Comparison of ENCODE assay signal across 13 cellular contexts in the genomic region with DNA sequence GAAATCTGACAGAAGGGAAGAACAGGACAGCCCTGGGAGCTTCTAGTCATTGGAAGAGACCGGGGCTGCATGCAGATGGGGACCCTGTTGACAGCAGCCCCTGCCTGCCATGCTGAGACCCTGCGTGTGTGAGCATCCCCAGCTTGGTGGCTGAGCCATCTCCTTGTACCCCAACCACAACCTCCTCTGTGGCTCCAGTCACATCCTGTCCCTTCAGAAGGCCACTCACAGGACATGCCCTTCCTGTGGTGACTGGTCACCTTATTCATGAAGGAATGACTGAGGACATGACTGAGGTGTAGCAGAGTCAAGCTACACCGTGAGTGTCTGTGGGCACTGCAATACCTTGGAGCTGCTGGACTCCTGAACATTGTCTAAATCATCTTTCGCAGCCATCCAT.
DNase-seq lines count a peak whose midpoint lies in the region; ATAC-seq, FAIRE-seq and TF ChIP-seq lines count a peak whose summit lies in the region.
"Had no signal": no experiment of that assay in that cellular context is flagged by ENCODE, and none has a peak within 500 bp of the region (broad histone marks: within the 10 kb centered on the region; RNA-seq: fewer than 3 reads in every experiment).

No MANE protein-coding gene starts in this region.

- H3K23ac ChIP-seq in H9 (ENCODE audit: insufficient read length, low read depth, low read length): peak overlapping the region; percentile 74

- H3K79me1 ChIP-seq in H9 (ENCODE audit: insufficient read depth, low read depth, low read length, poor library complexity, severe bottlenecking): no peaks in the 10 kb centered on the region

- no peaks in the 10 kb centered on the region for H3K36me3 ChIP-seq in tibial nerve
- H3K36me3 ChIP-seq: HAP-1, SJCRH30 had no signal

- peak overlapping the region; percentile 67 for H3K18ac ChIP-seq in H9 (ENCODE audit: insufficient read length, low read depth, low read length)

- no peak for FAIRE-seq in A549 (lab: Jason Lieb, UNC)
- FAIRE-seq: kidney, TTC549 had no signal

- H3K36me3 Mint-ChIP-seq in H9 (ENCODE audit: insufficient read depth in 1 of 3, low read depth in 3 of 3) (peaks cover 0 to 2% (median 0%) of the 10 kb centered on the region in 3 experiments; a peak in 2 of 7 replicates), WTC11 (no peaks in the 10 kb centered on the region)

- H3K4me1 ChIP-seq in A549 (peaks cover 54% of the 10 kb centered on the region), H9 (ENCODE audit: insufficient read depth, low read length) (peaks cover 15% of the 10 kb centered on the region; the same call in 1 of the 2 replicates), tibial nerve (peaks cover 0 to 19% (median 10%) of the 10 kb centered on the region in 4 donors)

- TF ChIP-seq RAD21 in A549 (conservative IDR thresholded peaks at IDR 0.05 in 1 of 2, IDR thresholded peaks at IDR 0.05 in 1 of 2): no peak

- H4K5ac ChIP-seq in H9 (ENCODE audit: insufficient read length, low read depth, low read length): no peak overlapping the region

- peak overlapping the region; percentile 73 for H2AK5ac ChIP-seq in H9 (ENCODE audit: insufficient read length, low read length)

- no peak overlapping the region for H2BK20ac ChIP-seq in H9 (ENCODE audit: low read depth, low read length, poor library complexity, severe bottlenecking)

- peak overlapping the region; percentile 74 for H2BK5ac ChIP-seq in H9 (ENCODE audit: insufficient read length, low read length)

- no peaks in the 10 kb centered on the region for H4K20me1 ChIP-seq in H9 (ENCODE audit: control insufficient read depth, insufficient read depth, insufficient read length)

- H3K27me3 ChIP-seq in H9 (ENCODE audit: insufficient read depth, low read length) (no peaks in the 10 kb centered on the region; the same call in 1 of the 2 replicates), tibial nerve (no peaks in the 10 kb centered on the region)
- H3K27me3 ChIP-seq: SJCRH30 had no signal

- H3K27ac ChIP-seq in A549: peak overlapping the region; percentile 95 to 97
- H3K27ac ChIP-seq in H9 (ENCODE audit: insufficient read length, low read depth, low read length): peak overlapping the region; percentile 80
- H3K27ac ChIP-seq in tibial nerve: no peak overlapping the region

- H3K9me3 ChIP-seq in A549 (no peaks in the 10 kb centered on the region), H9 (ENCODE audit: control insufficient read depth, low read depth, low read length) (no peaks in the 10 kb centered on the region), tibial nerve (no peaks in the 10 kb centered on the region)
- H3K9me3 ChIP-seq: HAP-1, SJCRH30 had no signal

- H3K27me3 Mint-ChIP-seq in H9 (ENCODE audit: low read depth) (no peaks in the 10 kb centered on the region), WTC11 (ENCODE audit: low read depth) (no peaks in the 10 kb centered on the region)

- TF ChIP-seq CTCF in A549 (IDR thresholded peaks at IDR 0.05) (no peak), H9 (conservative IDR thresholded peaks at IDR 0.05) (no peak), WTC11 (IDR thresholded peaks at IDR 0.05) (no peak), tibial nerve (IDR thresholded peaks at IDR 0.05) (no peak)

- H3K9ac ChIP-seq in H9 (ENCODE audit: extremely low read depth, insufficient read length, low read length): no peak overlapping the region

- H2BK12ac ChIP-seq in H9 (ENCODE audit: insufficient read length, low read depth, low read length): peak overlapping the region; percentile 100

- CTCF ChIA-PET in A549 (lab: Yijun Ruan, JAX) (interaction anchor here (0.6 to 1.6 kb wide), 2 partner anchors 13 to 153 kb away, joined by 4 read pairs; no protein-coding TSS in a partner anchor), WTC11 (lab: Charles Lee) (interaction anchor here (1.6 to 3.3 kb wide), 3 partner anchors 146 to 153 kb away, joined by 4 to 41 read pairs (median 30); no protein-coding TSS in a partner anchor)

- H3K4me1 Mint-ChIP-seq in H9: peaks cover 38 to 42% of the 10 kb centered on the region in 2 experiments
- peaks cover 46% of the 10 kb centered on the region for H3K4me1 Mint-ChIP-seq in WTC11

- H4K91ac ChIP-seq in H9 (ENCODE audit: insufficient read length, low read depth, low read length): peak overlapping the region; percentile 86

- H3K27ac Mint-ChIP-seq in H9 (peak overlapping the region; percentile 96 to 97 (median 97); a peak in 5 of 7 replicates), WTC11 (peak overlapping the region; percentile 97)

- TF ChIP-seq POLR2A in A549 (IDR thresholded peaks at IDR 0.05; ENCODE audit: low read length) (no peak), tibial nerve (IDR thresholded peaks at IDR 0.05) (no peak)

- H2BK15ac ChIP-seq in H9 (ENCODE audit: low read depth, low read length): no peak overlapping the region; the same call in 1 of the 2 replicates

- 96% methylated on average over 4 of the region's 4 CpGs for WGBS in A549 (ENCODE audit: missing lambda C conversion rate)
- no CpG with 5 or more reads among the region's 4 CpGs for WGBS in H9 (ENCODE audit: extremely low coverage, insufficient read length, low lambda C conversion rate)
- 95 to 97% methylated on average over 4 of the region's 4 CpGs for WGBS in tibial nerve, 2 donors

- H3K4me3 Mint-ChIP-seq in H9: no peak overlapping the region
- H3K4me3 Mint-ChIP-seq in WTC11: no peak overlapping the region

- H2AFZ ChIP-seq in H9 (ENCODE audit: low read length): no peak overlapping the region

- H3K9me3 Mint-ChIP-seq in H9: no peaks in the 10 kb centered on the region; a peak in 1 of 5 replicates
- no peaks in the 10 kb centered on the region for H3K9me3 Mint-ChIP-seq in WTC11

- no peak overlapping the region for H4K8ac ChIP-seq in H9 (replicated peaks; ENCODE audit: insufficient read length, low read depth, low read length)

- H3K14ac ChIP-seq in H9 (ENCODE audit: insufficient read depth, low read length): peak overlapping the region; percentile 63

- POLR2A ChIA-PET in A549 (lab: Yijun Ruan, JAX): no interaction called here
- POLR2A ChIA-PET in WTC11 (lab: Charles Lee): no interaction called here

- H3K4ac ChIP-seq in H9 (ENCODE audit: low read depth, low read length): no peak overlapping the region; the same call in 1 of the 2 replicates

- no peaks in the 10 kb centered on the region for H3K23me2 ChIP-seq in H9 (ENCODE audit: insufficient read length, low read depth, low read length, poor library complexity, severe bottlenecking)

- H3K4me2 ChIP-seq in A549 (no peak overlapping the region), H9 (ENCODE audit: insufficient read depth, insufficient read length, low read length) (no peak overlapping the region)

- ATAC-seq in A549 (no peak), WTC11 (no peak)

- DNase-seq in A549 (ENCODE audit: low read depth in 1 of 2, low spot score in 1 of 2) (no peak), H9 (no peak), WTC11 (ENCODE audit: low spot score) (no peak), kidney tubule cell (ENCODE audit: low spot score) (peak; percentile 72), tibial nerve (ENCODE audit: low spot score in 2 of 2) (no peak), NCI-H1105 (lab: John Stamatoyannopoulos, UW) (no peak), amniotic stem cell (lab: John Stamatoyannopoulos, UW) (no peak), NCI-H1436 (lab: John Stamatoyannopoulos, UW) (no peak)
- DNase-seq: activated naive CD4-positive, alpha-beta T cell treated with anti-CD3 and anti-CD28 coated beads, Interleukin-2, amount 50 U/mL, for 16 hours; kidney; SJCRH30 had no signal

- no peak overlapping the region for H3K4me3 ChIP-seq in A549
- no peak overlapping the region for H3K4me3 ChIP-seq in tibial nerve
- H3K4me3 ChIP-seq: HAP-1, SJCRH30 had no signal

- H3K56ac ChIP-seq in H9 (ENCODE audit: insufficient read length, low read depth, low read length): peak overlapping the region; percentile 78

- no peak overlapping the region for H3T11ph ChIP-seq in H9 (ENCODE audit: low read length)

- TF ChIP-seq EP300 in A549 (IDR thresholded peaks at IDR 0.05) (no peak), tibial nerve (IDR thresholded peaks at IDR 0.05) (no peak)

- no peaks in the 10 kb centered on the region for H3K79me2 ChIP-seq in H9 (ENCODE audit: insufficient read depth, low read length)

- peak overlapping the region; percentile 53 for H2BK120ac ChIP-seq in H9 (ENCODE audit: low read depth, low read length, poor library complexity, severe bottlenecking)

TF ChIP-seq in A549, 52 proteins besides CTCF, POLR2A, EP300 and RAD21:
- TF ChIP-seq FOXS1 (CRISPR knock-in tag; IDR thresholded peaks at IDR 0.05): no peak
- no peak for TF ChIP-seq ESRRA (IDR thresholded peaks at IDR 0.05; ENCODE audit: borderline replicate concordance, low read length)
- no peak for TF ChIP-seq FOSL2 (IDR thresholded peaks at IDR 0.05)
- TF ChIP-seq FOSL2 (CRISPR knock-in tag; IDR thresholded peaks at IDR 0.05): no peak

TF ChIP-seq in WTC11, 78 proteins besides CTCF, POLR2A, EP300 and RAD21 (continues in another document):
- TF ChIP-seq SOX15 (CRISPR knock-in tag; IDR thresholded peaks at IDR 0.05) (no peak), CREB1 (CRISPR knock-in tag; IDR thresholded peaks at IDR 0.05) (no peak), TEAD1 (CRISPR knock-in tag; IDR thresholded peaks at IDR 0.05) (peak; percentile 28; the same call in 1 of the 2 replicates)
- TF ChIP-seq, protein P1, sequence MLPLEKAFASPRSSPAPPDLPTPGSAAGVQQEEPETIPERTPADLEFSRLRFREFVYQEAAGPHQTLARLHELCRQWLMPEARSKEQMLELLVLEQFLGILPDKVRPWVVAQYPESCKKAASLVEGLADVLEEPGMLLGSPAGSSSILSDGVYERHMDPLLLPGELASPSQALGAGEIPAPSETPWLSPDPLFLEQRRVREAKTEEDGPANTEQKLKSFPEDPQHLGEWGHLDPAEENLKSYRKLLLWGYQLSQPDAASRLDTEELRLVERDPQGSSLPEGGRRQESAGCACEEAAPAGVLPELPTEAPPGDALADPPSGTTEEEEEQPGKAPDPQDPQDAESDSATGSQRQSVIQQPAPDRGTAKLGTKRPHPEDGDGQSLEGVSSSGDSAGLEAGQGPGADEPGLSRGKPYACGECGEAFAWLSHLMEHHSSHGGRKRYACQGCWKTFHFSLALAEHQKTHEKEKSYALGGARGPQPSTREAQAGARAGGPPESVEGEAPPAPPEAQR (CRISPR knock-in tag; IDR thresholded peaks at IDR 0.05): no peak
- TF ChIP-seq, protein P2, sequence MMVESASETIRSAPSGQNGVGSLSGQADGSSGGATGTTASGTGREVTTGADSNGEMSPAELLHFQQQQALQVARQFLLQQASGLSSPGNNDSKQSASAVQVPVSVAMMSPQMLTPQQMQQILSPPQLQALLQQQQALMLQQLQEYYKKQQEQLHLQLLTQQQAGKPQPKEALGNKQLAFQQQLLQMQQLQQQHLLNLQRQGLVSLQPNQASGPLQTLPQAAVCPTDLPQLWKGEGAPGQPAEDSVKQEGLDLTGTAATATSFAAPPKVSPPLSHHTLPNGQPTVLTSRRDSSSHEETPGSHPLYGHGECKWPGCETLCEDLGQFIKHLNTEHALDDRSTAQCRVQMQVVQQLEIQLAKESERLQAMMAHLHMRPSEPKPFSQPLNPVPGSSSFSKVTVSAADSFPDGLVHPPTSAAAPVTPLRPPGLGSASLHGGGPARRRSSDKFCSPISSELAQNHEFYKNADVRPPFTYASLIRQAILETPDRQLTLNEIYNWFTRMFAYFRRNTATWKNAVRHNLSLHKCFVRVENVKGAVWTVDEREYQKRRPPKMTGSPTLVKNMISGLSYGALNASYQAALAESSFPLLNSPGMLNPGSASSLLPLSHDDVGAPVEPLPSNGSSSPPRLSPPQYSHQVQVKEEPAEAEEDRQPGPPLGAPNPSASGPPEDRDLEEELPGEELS (CRISPR knock-in tag; IDR thresholded peaks at IDR 0.05): peak; percentile 22; the same call in 1 of the 2 replicates

Comparison
In these comparisons a context has a peak if more than half of its experiments do, and no peak if none do; other contexts are left out.
1. H3K27ac ChIP-seq: peak in A549 (2 of 2) and H9 (single experiment); none in tibial nerve (0 of 4).